Comparison of ENCODE assay signal across 8 cellular contexts in the genomic region with DNA sequence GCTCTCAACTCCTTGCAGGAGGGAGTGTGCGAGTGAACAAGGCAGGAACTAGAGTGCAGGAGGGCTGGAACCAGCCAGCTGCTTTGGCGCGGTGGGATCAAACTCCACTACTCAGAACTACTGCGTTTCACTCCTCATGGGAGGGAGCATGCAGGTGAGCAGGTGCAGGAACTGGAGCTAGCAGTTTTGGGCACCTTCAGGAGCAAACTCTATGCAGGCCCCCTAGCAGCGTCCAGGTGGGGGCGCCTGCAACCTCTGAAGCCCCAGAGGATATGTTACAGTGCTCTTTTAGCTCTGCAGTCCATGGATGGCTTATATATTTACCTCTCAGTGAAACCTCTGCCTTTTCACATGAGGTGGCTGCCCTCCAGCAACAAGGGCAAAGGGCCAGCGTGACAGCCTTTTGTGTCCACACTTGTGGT.
DNase-seq lines count a peak whose midpoint lies in the region; ATAC-seq lines count a peak whose summit lies in the region.

No MANE protein-coding gene starts in this region.

- ATAC-seq in GM18858 (IDR thresholded peaks at IDR 0.05; ENCODE audit: unreplicated experiment) (peak; percentile 69), HG03457 (IDR thresholded peaks at IDR 0.05; ENCODE audit: unreplicated experiment) (peak; percentile 69)

- H3K4me3 ChIP-seq in mesendoderm (ENCODE audit: low read length) = no peak overlapping the region

- H2AK5ac ChIP-seq in mesendoderm (ENCODE audit: low read length) = no peak overlapping the region

- no peaks in the 10 kb centered on the region for H3K4me1 ChIP-seq in mesendoderm (ENCODE audit: control insufficient read depth, low read depth, low read length)

- no peak overlapping the region for H4K5ac ChIP-seq in mesendoderm (ENCODE audit: low read length)

- H4K8ac ChIP-seq in mesendoderm (ENCODE audit: low read depth, low read length) = no peak overlapping the region

- H3K4ac ChIP-seq in mesendoderm (ENCODE audit: low read depth, low read length) = no peak overlapping the region

- no peaks in the 10 kb centered on the region for H3K79me2 ChIP-seq in mesendoderm (ENCODE audit: control insufficient read depth, insufficient read depth, low read length)

- DNase-seq in cerebellar cortex (ENCODE audit: low spot score) (peak; percentile 6), mesendoderm (peak; percentile 58)
- no peak for DNase-seq in activated CD4-positive, CD25-positive, alpha-beta regulatory T cell (lab: John Stamatoyannopoulos, UW)
- DNase-seq in NK-92 treated with Interleukin-12 subunit alpha and Interleukin-12 subunit beta, amount 100 ng/mL, for 24 hours (lab: John Stamatoyannopoulos, UW) = no peak
- no peak for DNase-seq in activated naive CD4-positive, alpha-beta T cell treated with Interleukin-2 at 50 U/mL for 16 hours
- DNase-seq in activated effector memory CD4-positive, alpha-beta T cell treated with anti-CD3 and anti-CD28 coated beads, Interleukin-2, amount 50 U/mL, for 16 hours = no peak

- H3K79me1 ChIP-seq in mesendoderm (ENCODE audit: low read length) = no peaks in the 10 kb centered on the region

- H3K18ac ChIP-seq in mesendoderm (ENCODE audit: low read length) = no peak overlapping the region

- H3K56ac ChIP-seq in mesendoderm (ENCODE audit: low read length) = no peak overlapping the region

- no peaks in the 10 kb centered on the region for H3K36me3 ChIP-seq in mesendoderm (ENCODE audit: control insufficient read depth, insufficient read depth, low read length)

- H3K9ac ChIP-seq in mesendoderm (ENCODE audit: low read length) = no peak overlapping the region

- no peak overlapping the region for H2BK5ac ChIP-seq in mesendoderm (ENCODE audit: low read length)

- WGBS in mesendoderm (ENCODE audit: extremely low coverage, insufficient coverage, low lambda C conversion rate) = no CpG with 5 or more reads among the region's 7 CpGs

- H3K4me2 ChIP-seq in mesendoderm (ENCODE audit: low read length) = no peak overlapping the region

- H2BK15ac ChIP-seq in mesendoderm (replicated peaks; ENCODE audit: low read depth) = no peak overlapping the region

- no peak overlapping the region for H2BK120ac ChIP-seq in mesendoderm (ENCODE audit: low read depth, low read length)

- no peaks in the 10 kb centered on the region for H3K27me3 ChIP-seq in mesendoderm (ENCODE audit: insufficient read depth, low read length, poor library complexity)

- no peak overlapping the region for H3K27ac ChIP-seq in mesendoderm (ENCODE audit: low read depth, low read length)

- no peak overlapping the region for H3K23ac ChIP-seq in mesendoderm (ENCODE audit: low read length)

Comparison
In these comparisons a context has a peak if more than half of its experiments do, and no peak if none do; other contexts are left out.
1. DNase-seq: peak in cerebellar cortex (single experiment) and mesendoderm (single experiment); none in activated CD4-positive, CD25-positive, alpha-beta regulatory T cell (0 of 4), NK-92 treated with Interleukin-12 subunit alpha and Interleukin-12 subunit beta, amount 100 ng/mL, for 24 hours (single experiment), activated naive CD4-positive, alpha-beta T cell treated with Interleukin-2 at 50 U/mL for 16 hours (single experiment) and activated effector memory CD4-positive, alpha-beta T cell treated with anti-CD3 and anti-CD28 coated beads, Interleukin-2, amount 50 U/mL, for 16 hours (single experiment).